Comparison of ENCODE assay signal across 12 cellular contexts in the genomic region with DNA sequence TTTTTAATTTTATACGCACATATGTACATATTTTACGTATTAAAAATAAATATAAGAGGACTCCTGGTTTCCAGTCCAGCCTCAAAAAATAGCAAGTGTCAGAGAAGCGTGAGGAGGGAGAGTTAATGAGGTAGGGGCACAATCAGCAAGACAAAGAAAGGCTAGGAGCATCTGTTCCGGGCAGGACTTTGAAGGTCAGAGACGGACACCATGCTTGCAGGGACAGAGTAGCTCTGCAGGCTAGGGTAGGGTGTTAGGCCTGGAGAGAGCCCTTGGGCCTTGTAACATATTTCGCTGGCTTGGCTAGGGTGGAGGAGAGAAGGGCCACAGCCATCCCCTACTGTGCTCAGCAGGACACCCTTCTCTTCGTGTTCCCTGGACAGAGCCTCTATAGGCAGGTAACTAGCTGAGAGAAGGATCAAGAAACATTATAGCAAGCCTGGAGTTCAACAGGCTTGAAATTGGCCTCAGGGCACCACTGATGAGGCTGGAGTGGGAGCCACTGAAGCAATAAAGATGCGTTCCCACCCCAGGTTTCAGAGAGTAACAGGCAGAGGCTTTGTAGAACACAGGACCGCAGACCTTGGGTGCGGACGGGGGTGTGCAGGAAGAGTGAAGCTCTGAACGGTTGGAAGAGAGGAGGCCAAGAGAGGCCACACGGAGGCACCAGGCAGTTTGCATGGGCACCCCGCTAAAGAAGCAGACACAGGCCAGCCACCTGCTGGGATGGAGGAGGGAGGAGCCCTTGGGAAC. TPM values are rescaled to one million over a fixed set of nuclear protein-coding genes. Genes with fewer than 3 reads are reported as not detected.
A peak's percentile ranks its signal among the peaks of the same experiment; 100 is the strongest.
DNase-seq lines count a peak whose midpoint lies in the region; TF ChIP-seq lines count a peak whose summit lies in the region.
"Had no signal": no experiment of that assay in that cellular context is flagged by ENCODE, and none has a peak within 500 bp of the region (broad histone marks: within the 10 kb centered on the region; RNA-seq: fewer than 3 reads in every experiment).

No MANE protein-coding gene starts in this region.

- no peak overlapping the region for H3K4me3 Mint-ChIP-seq in nephron progenitor cell
- H3K4me3 Mint-ChIP-seq: CD8-positive, alpha-beta memory T cell had no signal

- no peaks in the 10 kb centered on the region for H3K9me3 ChIP-seq in HEK293 (ENCODE audit: control insufficient read depth, insufficient read depth, low read depth, low read length)
- no peaks in the 10 kb centered on the region for H3K9me3 ChIP-seq in suprapubic skin
- no peaks in the 10 kb centered on the region for H3K9me3 ChIP-seq in spleen
- no peaks in the 10 kb centered on the region for H3K9me3 ChIP-seq in prostate gland
- H3K9me3 ChIP-seq in WERI-Rb-1 (ENCODE audit: severe bottlenecking) = no peaks in the 10 kb centered on the region

- no peaks in the 10 kb centered on the region for H3K27me3 ChIP-seq in suprapubic skin
- H3K27me3 ChIP-seq in spleen (replicated peaks in 1 of 7) = no peaks in the 10 kb centered on the region
- H3K27me3 ChIP-seq in prostate gland (replicated peaks; ENCODE audit: insufficient read depth) = no peaks in the 10 kb centered on the region
- no peaks in the 10 kb centered on the region for H3K27me3 ChIP-seq in WERI-Rb-1 (ENCODE audit: insufficient read depth, low read depth, severe bottlenecking)

- H3K27me3 Mint-ChIP-seq in nephron progenitor cell (ENCODE audit: low read depth, poor library complexity) = peaks cover 6% of the 10 kb centered on the region

- no peaks in the 10 kb centered on the region for H3K4me1 Mint-ChIP-seq in nephron progenitor cell
- H3K4me1 Mint-ChIP-seq: CD8-positive, alpha-beta memory T cell had no signal

- H3K4me1 ChIP-seq in HEK293 (ENCODE audit: control insufficient read depth, insufficient read depth, low read length) (no peaks in the 10 kb centered on the region), suprapubic skin (peaks cover 36% of the 10 kb centered on the region), spleen (peaks cover 0 to 11% (median 4%) of the 10 kb centered on the region in 6 donors), prostate gland (replicated peaks) (no peaks in the 10 kb centered on the region)

- 67% methylated on average over 14 of the region's 14 CpGs for WGBS in suprapubic skin
- WGBS in spleen, 5 donors = 89 to 93% (median 92%) methylated on average over 14 of the region's 14 CpGs
- WGBS in prostate gland = 78% methylated on average over 14 of the region's 14 CpGs

- intact Hi-C loops in spleen (cut with DNase I; ENCODE audit: low total_unique reads) (no loop called here), prostate gland (cut with DNase I) (no loop called here)

- POLR2A ChIA-PET in HEK293 (lab: Yijun Ruan, JAX) = interaction anchor here (1.0 kb wide), 1 partner anchor 9 kb away, joined by 3 read pairs; no protein-coding TSS in a partner anchor

- TF ChIP-seq CTCF in HEK293 (tag by site-specific recombination; IDR thresholded peaks at IDR 0.05) (no peak), coronary artery (IDR thresholded peaks at IDR 0.05) (no peak), suprapubic skin (IDR thresholded peaks at IDR 0.05) (no peak), nephron progenitor cell (IDR thresholded peaks at IDR 0.05) (no peak), spleen (IDR thresholded peaks at IDR 0.05 in 8 of 11, conservative IDR thresholded peaks at IDR 0.05 in 3 of 11) (no peak), prostate gland (IDR thresholded peaks at IDR 0.05) (no peak), WERI-Rb-1 (IDR thresholded peaks at IDR 0.05; ENCODE audit: low read depth, low read length) (no peak)

- no peak overlapping the region for H3K27ac ChIP-seq in HEK293 (ENCODE audit: extremely low read depth, low read depth, low read length)
- H3K27ac ChIP-seq in coronary artery = no peak overlapping the region
- peak overlapping the region; percentile 95 for H3K27ac ChIP-seq in suprapubic skin
- no peak overlapping the region for H3K27ac ChIP-seq in spleen
- H3K27ac ChIP-seq in prostate gland = peak overlapping the region in 1 of 2 donors; percentile 29
- H3K27ac ChIP-seq in WERI-Rb-1 = no peak overlapping the region

- CTCF ChIA-PET in HEK293 (lab: Yijun Ruan, JAX) = interaction anchor here (1.0 kb wide), 1 partner anchor 10 kb away, joined by 3 read pairs; no protein-coding TSS in a partner anchor

- H3K9me3 Mint-ChIP-seq in nephron progenitor cell = no peaks in the 10 kb centered on the region
- H3K9me3 Mint-ChIP-seq: CD8-positive, alpha-beta memory T cell had no signal

- H3K36me3 ChIP-seq in HEK293 (ENCODE audit: control insufficient read depth in 2 of 2, insufficient read depth in 1 of 2, low read length in 2 of 2) = no peaks in the 10 kb centered on the region
- H3K36me3 ChIP-seq in suprapubic skin = no peaks in the 10 kb centered on the region
- H3K36me3 ChIP-seq in spleen = no peaks in the 10 kb centered on the region
- H3K36me3 ChIP-seq in prostate gland = no peaks in the 10 kb centered on the region
- H3K36me3 ChIP-seq in WERI-Rb-1 = no peaks in the 10 kb centered on the region

- peaks cover 3% of the 10 kb centered on the region for H3K36me3 Mint-ChIP-seq in nephron progenitor cell (ENCODE audit: low read depth)
- H3K36me3 Mint-ChIP-seq: CD8-positive, alpha-beta memory T cell had no signal

- H3K27ac Mint-ChIP-seq in nephron progenitor cell = no peak overlapping the region
- H3K27ac Mint-ChIP-seq: CD8-positive, alpha-beta memory T cell had no signal

- DNase-seq in coronary artery (ENCODE audit: low spot score) = peak; percentile 62
- peak; percentile 47 for DNase-seq in iPS-NIHi11 (ENCODE audit: low spot score)
- no peak for DNase-seq in suprapubic skin (ENCODE audit: low spot score in 2 of 2)
- DNase-seq in nephron progenitor cell = no peak
- DNase-seq in spleen = no peak
- DNase-seq in prostate gland (ENCODE audit: low spot score) = no peak
- DNase-seq in WERI-Rb-1 = no peak
- DNase-seq: CD8-positive, alpha-beta memory T cell; NCI-H1436 treated with DMSO at 0.1 percent for 48 hours; NCI-H2081; NCI-H524 treated with DMSO at 0.1 percent for 48 hours had no signal

- H3K4me3 ChIP-seq in HEK293 (ENCODE audit: low read depth, low read length) (no peak overlapping the region), coronary artery (no peak overlapping the region), suprapubic skin (no peak overlapping the region), spleen (no peak overlapping the region), prostate gland (no peak overlapping the region), WERI-Rb-1 (ENCODE audit: low read depth, low read length) (no peak overlapping the region)

- no peak for TF ChIP-seq POLR2A in suprapubic skin (IDR thresholded peaks at IDR 0.05)
- TF ChIP-seq POLR2A in spleen (IDR thresholded peaks at IDR 0.05) = no peak
- no peak for TF ChIP-seq POLR2A in prostate gland (IDR thresholded peaks at IDR 0.05)

- TF ChIP-seq EP300 in suprapubic skin (IDR thresholded peaks at IDR 0.05) = no peak

TF ChIP-seq in HEK293, 187 proteins besides CTCF, POLR2A, EP300 and RAD21:
- TF ChIP-seq ZIC2 (tag by site-specific recombination; IDR thresholded peaks at IDR 0.05) (peak; percentile 37), SP7 (tag by site-specific recombination; IDR thresholded peaks at IDR 0.05) (no peak), ZFHX2 (tag by site-specific recombination; conservative IDR thresholded peaks at IDR 0.05) (no peak), ZNF664 (tag by site-specific recombination; IDR thresholded peaks at IDR 0.05) (no peak)

RNA-seq across cellular contexts. Expression of a gene that starts 9.7 kb away (rescaled TPM):
- total RNA-seq in suprapubic skin (10 to 100 TPM; 45.0 to 53.6 (median 50.0) TPM), spleen (10 to 100 TPM in 6 of 7 donors, 1 to 10 TPM in 1; 10.0 to 14.6 (median 12.1) TPM), prostate gland (10 to 100 TPM; 10.3 to 14.0 TPM)
- 1 to 10 TPM; 6.1 to 7.9 (median 6.4) TPM for polyA plus RNA-seq in spleen

Comparison
In these comparisons a context has a peak if more than half of its experiments do, and no peak if none do; other contexts are left out.
1. DNase-seq: peak in coronary artery (single experiment) and iPS-NIHi11 (single experiment); none in suprapubic skin (0 of 2), nephron progenitor cell (single experiment), spleen (single experiment), prostate gland (single experiment) and WERI-Rb-1 (single experiment).